8 cellular contexts compared by ENCODE assay signal in genomic region chr1:27659497-27660299, GRCh38. TPM values are rescaled to one million over a fixed set of nuclear protein-coding genes. Genes with fewer than 3 reads are reported as not detected.
DNase-seq lines count a peak whose midpoint lies in the region; TF ChIP-seq lines count a peak whose summit lies in the region.

No MANE protein-coding gene starts in this region.

- H3K27ac Mint-ChIP-seq in activated naive CD8-positive, alpha-beta T cell, result peak overlapping the region; percentile 96

- peak; percentile 87 for DNase-seq in ELR (ENCODE audit: low read depth)
- peak; percentile 38 for DNase-seq in GOT3 (lab: John Stamatoyannopoulos, UW)
- peak; percentile 89 for DNase-seq in MG63
- peak; percentile 52 for DNase-seq in SKM-1 (lab: John Stamatoyannopoulos, UW; ENCODE audit: unreplicated experiment)
- DNase-seq in head of caudate nucleus, result peak; percentile 64 to 92 (median 86)
- peak; percentile 91 to 95 (median 94) for DNase-seq in ovary

- no peaks in the 10 kb centered on the region for H3K9me3 Mint-ChIP-seq in activated naive CD8-positive, alpha-beta T cell (ENCODE audit: low read depth)

- peaks cover 47% of the 10 kb centered on the region for H3K4me1 Mint-ChIP-seq in activated naive CD8-positive, alpha-beta T cell (ENCODE audit: low read depth)

- no peak for TF ChIP-seq CTCF in ovary (IDR thresholded peaks at IDR 0.05)

- H3K9me3 ChIP-seq in MG63 (no peaks in the 10 kb centered on the region), ovary (no peaks in the 10 kb centered on the region), thymus (ENCODE audit: control insufficient read depth) (no peaks in the 10 kb centered on the region)

- H3K27me3 Mint-ChIP-seq in activated naive CD8-positive, alpha-beta T cell, result no peaks in the 10 kb centered on the region

- 7 to 10% (median 8%) methylated on average over 44 to 78 of the region's 78 CpGs for WGBS in ovary, 3 donors
- 8% methylated on average over 78 of the region's 78 CpGs for WGBS in thymus

- peak overlapping the region; percentile 85 to 94 for H3K27ac ChIP-seq in ovary
- H3K27ac ChIP-seq in thymus (ENCODE audit: low read depth), result peak overlapping the region; percentile 96

- intact Hi-C loops in head of caudate nucleus (cut with DNase I), result loop anchor here (2.0 to 10.0 kb wide), 3 partner anchors 51 to 365 kb away; no protein-coding TSS in a partner anchor
- intact Hi-C loops in ovary (cut with DNase I), result loop anchor here (2.0 to 10.0 kb wide), 7 partner anchors 47 to 362 kb away; partner anchors contain the start of genes GPR3 (in 2 of the 4) and FAM76A (in 1 of the 4)

- peak overlapping the region; percentile 41 for H3K4me3 ChIP-seq in MG63
- peak overlapping the region; percentile 70 for H3K4me3 ChIP-seq in ovary
- peak overlapping the region; percentile 84 for H3K4me3 ChIP-seq in thymus (ENCODE audit: low read length)

- peak; percentile 46 for TF ChIP-seq POLR2A in ovary (IDR thresholded peaks at IDR 0.05)

- H3K36me3 ChIP-seq in MG63, result no peaks in the 10 kb centered on the region
- H3K36me3 ChIP-seq in ovary, result no peaks in the 10 kb centered on the region
- H3K36me3 ChIP-seq in thymus (ENCODE audit: control insufficient read depth, insufficient read depth), result no peaks in the 10 kb centered on the region

- H3K27me3 ChIP-seq in MG63 (no peaks in the 10 kb centered on the region), ovary (no peaks in the 10 kb centered on the region), thymus (ENCODE audit: control insufficient read depth, insufficient read depth) (no peaks in the 10 kb centered on the region)

- peaks cover 8% of the 10 kb centered on the region for H3K4me1 ChIP-seq in ovary (ENCODE audit: insufficient read depth)
- H3K4me1 ChIP-seq in thymus (ENCODE audit: control insufficient read depth, insufficient read depth, low read length), result peaks cover 31% of the 10 kb centered on the region

- no peaks in the 10 kb centered on the region for H3K36me3 Mint-ChIP-seq in activated naive CD8-positive, alpha-beta T cell

- peak overlapping the region; percentile 91 for H3K4me3 Mint-ChIP-seq in activated naive CD8-positive, alpha-beta T cell

- no peak for TF ChIP-seq EP300 in ovary (IDR thresholded peaks at IDR 0.05)

RNA-seq across cellular contexts. Expression of gene IFI6, which starts 12.3 kb away (rescaled TPM):
- 62.2 and 66.0 TPM in 2 replicates for total RNA-seq in MG63 (2014; rRNA removed; shearing (Covaris generic); ENCODE audit: low replicate concordance)
- total RNA-seq in ovary, result 10 to 100 TPM; 30.3 to 89.1 (median 48.6) TPM
- 100 to 1,000 TPM; 200 to 274 TPM for polyA plus RNA-seq in ovary
- polyA plus RNA-seq in thymus, result 231 TPM

RNA-seq across cellular contexts. Expression of gene FGR, which starts 24.7 kb away (rescaled TPM):
- not detected in 2 replicates for total RNA-seq in MG63 (2014; rRNA removed; shearing (Covaris generic); ENCODE audit: low replicate concordance)
- total RNA-seq in ovary, result 10 to 100 TPM in 1 of 7 donors, 1 to 10 TPM in 6; 1.1 to 14.1 (median 4.2) TPM
- polyA plus RNA-seq in ovary (1 to 10 TPM; 4.2 to 6.8 TPM), thymus (38.7 TPM)

RNA-seq across cellular contexts. Expression of gene AHDC1, which starts 55.8 kb away (rescaled TPM):
- total RNA-seq in MG63 (2014; rRNA removed; shearing (Covaris generic); ENCODE audit: low replicate concordance), result 10.4 and 11.5 TPM in 2 replicates
- 100 to 1,000 TPM in 3 of 7 donors, 10 to 100 TPM in 4; 11.3 to 159 (median 91.2) TPM for total RNA-seq in ovary
- polyA plus RNA-seq in ovary (10 to 100 TPM; 11.2 to 33.2 TPM), thymus (22.6 TPM)

Comparison
In these comparisons a context has a peak if more than half of its experiments do, and no peak if none do; other contexts are left out.
1. Peak in every context shown above with its lines: DNase-seq, H3K4me3 ChIP-seq and H3K27ac ChIP-seq.
2. DNase-seq: peak in every context shown above with its lines; median percentile 94 in ovary; 89 in MG63; 87 in ELR; 86 in head of caudate nucleus; 52 in SKM-1; 38 in GOT3.